ENCODE assay signal across 25 cellular contexts in the genomic region with DNA sequence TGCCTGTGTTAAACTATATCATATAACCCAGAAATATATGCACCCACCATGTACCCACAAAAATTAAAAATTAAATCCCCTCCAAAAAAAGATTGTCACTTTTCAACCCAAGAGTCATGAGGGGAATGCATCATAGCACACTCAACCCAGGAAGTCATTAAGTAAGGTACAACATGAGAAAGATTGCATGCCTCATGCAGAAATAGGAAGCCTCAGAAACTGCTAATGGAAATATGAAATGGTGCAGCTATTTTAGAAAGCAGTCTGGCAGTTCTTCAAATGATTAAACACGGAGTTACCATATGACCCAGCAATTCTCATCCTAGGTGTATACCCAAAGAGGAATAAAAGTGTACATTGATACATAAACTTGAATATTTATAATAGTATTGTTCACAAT.
"Had no signal": no experiment of that assay in that cellular context is flagged by ENCODE, and none has a peak within 500 bp of the region (broad histone marks: within the 10 kb centered on the region; RNA-seq: fewer than 3 reads in every experiment).

No MANE protein-coding gene starts in this region.

- H3K36me3 Mint-ChIP-seq: activated CD4-positive, alpha-beta memory T cell treated with anti-CD3 and anti-CD28 coated beads for 36 hours; activated naive CD8-positive, alpha-beta T cell treated with anti-CD3 and anti-CD28 coated beads, Interleukin-2, amount 10 ng/mL, durations not matched to agents 7 days and 5 days; mesothelial cell of epicardium; naive thymus-derived CD8-positive, alpha-beta T cell; neural progenitor cell; stimulated activated naive B cell treated with anti-CD40 and anti-IgM and Interleukin-4, amounts not matched to agents 10 μg/mL and 1 μg/mL and 100 μg/mL, for 72 hours had no signal

- H2AFZ ChIP-seq: neural progenitor cell had no signal

- H3K4me2 ChIP-seq: neural progenitor cell, smooth muscle cell had no signal

- H3K4me3 ChIP-seq: breast epithelium, left ventricle myocardium inferior, neural progenitor cell, sigmoid colon, smooth muscle cell, testis, vagina had no signal

- H3K9me3 Mint-ChIP-seq: activated CD4-positive, alpha-beta memory T cell treated with anti-CD3 and anti-CD28 coated beads for 36 hours; activated naive CD8-positive, alpha-beta T cell treated with anti-CD3 and anti-CD28 coated beads, Interleukin-2, amount 10 ng/mL, durations not matched to agents 7 days and 5 days; central memory CD8-positive, alpha-beta T cell; effector memory CD8-positive, alpha-beta T cell; mesothelial cell of epicardium; naive thymus-derived CD8-positive, alpha-beta T cell; neural progenitor cell; stimulated activated naive B cell treated with anti-CD40 and anti-IgM and Interleukin-4, amounts not matched to agents 10 μg/mL and 1 μg/mL and 100 μg/mL, for 72 hours had no signal

- ATAC-seq: effector memory CD8-positive, alpha-beta T cell; esophagus mucosa; naive thymus-derived CD8-positive, alpha-beta T cell; stimulated activated naive B cell treated with anti-CD40 and anti-IgM and Interleukin-4, amounts not matched to agents 10 μg/mL and 1 μg/mL and 100 μg/mL, for 72 hours had no signal

- H3K4me3 Mint-ChIP-seq: activated CD4-positive, alpha-beta memory T cell treated with anti-CD3 and anti-CD28 coated beads for 36 hours; activated naive CD8-positive, alpha-beta T cell treated with anti-CD3 and anti-CD28 coated beads, Interleukin-2, amount 10 ng/mL, durations not matched to agents 7 days and 5 days; central memory CD8-positive, alpha-beta T cell; effector memory CD8-positive, alpha-beta T cell; mesothelial cell of epicardium; naive thymus-derived CD8-positive, alpha-beta T cell; neural progenitor cell; stimulated activated naive B cell treated with anti-CD40 and anti-IgM and Interleukin-4, amounts not matched to agents 10 μg/mL and 1 μg/mL and 100 μg/mL, for 72 hours had no signal

- DNase-seq: activated CD4-positive, alpha-beta memory T cell treated with anti-CD3 and anti-CD28 coated beads for 36 hours; activated CD4-positive, alpha-beta T cell treated with anti-CD3 and anti-CD28 coated beads for 48 hours; activated naive CD4-positive, alpha-beta T cell treated with Interleukin-2 at 50 U/mL for 16 hours; activated naive CD8-positive, alpha-beta T cell treated with anti-CD3 and anti-CD28 coated beads, Interleukin-2, amount 10 ng/mL, durations not matched to agents 7 days and 5 days; activated T-cell treated with anti-CD3 and anti-CD28 coated beads, Interleukin-2, amount 50 U/mL, for 48 hours; amniotic stem cell; effector memory CD8-positive, alpha-beta T cell; foreskin melanocyte; glutamatergic neuron; hypothalamus; left ventricle myocardium inferior; naive thymus-derived CD8-positive, alpha-beta T cell; sigmoid colon; stimulated activated CD4-positive, alpha-beta T cell treated with anti-CD3 and anti-CD28 coated beads, Interleukin-2, amount 100 ng/mL, for 48 hours; stimulated activated CD8-positive, alpha-beta memory T cell treated with anti-CD3 and anti-CD28 coated beads, Interleukin-4, amount 100 ng/mL, for 48 hours; stimulated activated naive B cell treated with anti-CD40 and anti-IgM and Interleukin-4, amounts not matched to agents 10 μg/mL and 1 μg/mL and 100 μg/mL, for 72 hours; testis; trophoblast cell had no signal

- H3K36me3 ChIP-seq: breast epithelium, left ventricle myocardium inferior, neural progenitor cell, sigmoid colon, vagina had no signal

- H3K9me3 ChIP-seq: breast epithelium, left ventricle myocardium inferior, sigmoid colon, testis, vagina had no signal

- H3K27ac ChIP-seq: breast epithelium, left ventricle myocardium inferior, neural progenitor cell, sigmoid colon, testis, vagina had no signal

- H3K9ac ChIP-seq: neural progenitor cell had no signal

- H3K4me1 ChIP-seq: breast epithelium, left ventricle myocardium inferior, testis, vagina had no signal

- H3K4me1 Mint-ChIP-seq: activated naive CD8-positive, alpha-beta T cell treated with anti-CD3 and anti-CD28 coated beads, Interleukin-2, amount 10 ng/mL, durations not matched to agents 7 days and 5 days; central memory CD8-positive, alpha-beta T cell; naive thymus-derived CD8-positive, alpha-beta T cell; stimulated activated naive B cell treated with anti-CD40 and anti-IgM and Interleukin-4, amounts not matched to agents 10 μg/mL and 1 μg/mL and 100 μg/mL, for 72 hours had no signal

- H3K27ac Mint-ChIP-seq: activated CD4-positive, alpha-beta memory T cell treated with anti-CD3 and anti-CD28 coated beads for 36 hours; activated naive CD8-positive, alpha-beta T cell treated with anti-CD3 and anti-CD28 coated beads, Interleukin-2, amount 10 ng/mL, durations not matched to agents 7 days and 5 days; effector memory CD8-positive, alpha-beta T cell; mesothelial cell of epicardium; naive thymus-derived CD8-positive, alpha-beta T cell; neural progenitor cell; stimulated activated naive B cell treated with anti-CD40 and anti-IgM and Interleukin-4, amounts not matched to agents 10 μg/mL and 1 μg/mL and 100 μg/mL, for 72 hours had no signal

- H3K27me3 ChIP-seq: breast epithelium, neural progenitor cell, sigmoid colon, testis, vagina had no signal
